31 cellular contexts compared by ENCODE assay signal in the genomic region with DNA sequence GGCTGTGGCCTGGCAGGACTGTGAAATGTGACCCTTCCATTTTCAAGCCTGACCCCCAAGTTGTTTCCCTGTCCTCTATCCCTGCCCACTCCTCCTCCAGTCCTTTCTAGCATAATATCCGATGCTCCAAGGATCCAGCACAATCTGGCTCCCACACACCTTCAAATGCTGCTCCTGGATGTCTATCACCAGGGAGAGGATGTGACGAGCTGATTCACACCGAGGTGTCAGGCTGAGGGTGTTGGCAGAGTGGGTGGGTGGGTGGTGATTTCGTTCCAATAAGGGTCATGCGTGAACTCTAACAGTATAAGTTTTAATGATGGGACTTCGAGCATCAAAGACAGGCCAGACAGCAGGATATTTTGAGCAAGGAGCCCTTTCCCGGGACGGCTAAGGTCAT.
"Had no signal": no experiment of that assay in that cellular context is flagged by ENCODE, and none has a peak within 500 bp of the region (broad histone marks: within the 10 kb centered on the region; RNA-seq: fewer than 3 reads in every experiment).

No MANE protein-coding gene starts in this region.

- H3K27ac Mint-ChIP-seq: activated B cell treated with CpG ODN at 0.5 μM for 24 hours; activated CD4-positive, alpha-beta memory T cell treated with anti-CD3 and anti-CD28 coated beads, Interleukin-2, amount 10 ng/mL, durations not matched to agents 7 days and 5 days; activated CD8-positive, alpha-beta memory T cell treated with anti-CD3 and anti-CD28 coated beads, Interleukin-2, amount 10 ng/mL, durations not matched to agents 7 days and 5 days; activated naive CD8-positive, alpha-beta T cell treated with anti-CD3 and anti-CD28 coated beads, Interleukin-2, amount 10 ng/mL, durations not matched to agents 7 days and 5 days had no signal

- H3K27ac ChIP-seq: body of pancreas, breast epithelium, PC-9, RWPE1, VCaP had no signal

- ATAC-seq: activated CD8-positive, alpha-beta memory T cell treated with anti-CD3 and anti-CD28 coated beads, Interleukin-2, amount 10 ng/mL, durations not matched to agents 7 days and 5 days; body of pancreas had no signal

- H3K4me3 Mint-ChIP-seq: activated B cell treated with CpG ODN at 0.5 μM for 24 hours; activated CD4-positive, alpha-beta memory T cell treated with anti-CD3 and anti-CD28 coated beads, Interleukin-2, amount 10 ng/mL, durations not matched to agents 7 days and 5 days; activated CD8-positive, alpha-beta memory T cell treated with anti-CD3 and anti-CD28 coated beads, Interleukin-2, amount 10 ng/mL, durations not matched to agents 7 days and 5 days; activated naive CD8-positive, alpha-beta T cell treated with anti-CD3 and anti-CD28 coated beads, Interleukin-2, amount 10 ng/mL, durations not matched to agents 7 days and 5 days had no signal

- H3K9me3 Mint-ChIP-seq: activated B cell treated with CpG ODN at 0.5 μM for 24 hours; activated CD4-positive, alpha-beta memory T cell treated with anti-CD3 and anti-CD28 coated beads, Interleukin-2, amount 10 ng/mL, durations not matched to agents 7 days and 5 days; activated naive CD8-positive, alpha-beta T cell treated with anti-CD3 and anti-CD28 coated beads, Interleukin-2, amount 10 ng/mL, durations not matched to agents 7 days and 5 days had no signal

- H3K27me3 Mint-ChIP-seq: activated B cell treated with CpG ODN at 0.5 μM for 24 hours; activated CD4-positive, alpha-beta memory T cell treated with anti-CD3 and anti-CD28 coated beads, Interleukin-2, amount 10 ng/mL, durations not matched to agents 7 days and 5 days; activated CD8-positive, alpha-beta memory T cell treated with anti-CD3 and anti-CD28 coated beads, Interleukin-2, amount 10 ng/mL, durations not matched to agents 7 days and 5 days had no signal

- H3K4me1 Mint-ChIP-seq: activated B cell treated with CpG ODN at 0.5 μM for 24 hours; activated CD4-positive, alpha-beta memory T cell treated with anti-CD3 and anti-CD28 coated beads, Interleukin-2, amount 10 ng/mL, durations not matched to agents 7 days and 5 days; activated CD8-positive, alpha-beta memory T cell treated with anti-CD3 and anti-CD28 coated beads, Interleukin-2, amount 10 ng/mL, durations not matched to agents 7 days and 5 days; activated naive CD8-positive, alpha-beta T cell treated with anti-CD3 and anti-CD28 coated beads, Interleukin-2, amount 10 ng/mL, durations not matched to agents 7 days and 5 days had no signal

- H3K36me3 Mint-ChIP-seq: activated CD8-positive, alpha-beta memory T cell treated with anti-CD3 and anti-CD28 coated beads, Interleukin-2, amount 10 ng/mL, durations not matched to agents 7 days and 5 days; activated naive CD8-positive, alpha-beta T cell treated with anti-CD3 and anti-CD28 coated beads, Interleukin-2, amount 10 ng/mL, durations not matched to agents 7 days and 5 days had no signal

- DNase-seq: activated B cell treated with CpG ODN at 0.5 μM for 24 hours; activated CD4-positive, alpha-beta memory T cell treated with anti-CD3 and anti-CD28 coated beads, Interleukin-2, amount 10 ng/mL, durations not matched to agents 7 days and 5 days; activated CD4-positive, alpha-beta T cell treated with anti-CD3 and anti-CD28 coated beads for 1 hour; activated CD4-positive, alpha-beta T cell treated with anti-CD3 and anti-CD28 coated beads for 48 hours; activated CD8-positive, alpha-beta memory T cell treated with anti-CD3 and anti-CD28 coated beads for 24 hours; activated CD8-positive, alpha-beta memory T cell treated with anti-CD3 and anti-CD28 coated beads, Interleukin-2, amount 10 ng/mL, durations not matched to agents 7 days and 5 days; activated CD8-positive, alpha-beta memory T cell treated with anti-CD3 and anti-CD28 coated beads, Interleukin-2, amount 50 U/mL, for 48 hours; activated effector memory CD4-positive, alpha-beta T cell treated with Interleukin-2 at 50 U/mL for 16 hours; activated naive CD4-positive, alpha-beta T cell treated with anti-CD3 and anti-CD28 coated beads, Interleukin-2, amount 50 U/mL, for 16 hours; activated naive CD8-positive, alpha-beta T cell treated with anti-CD3 and anti-CD28 coated beads, Interleukin-2, amount 10 ng/mL, durations not matched to agents 7 days and 5 days; activated T-cell treated with anti-CD3 and anti-CD28 coated beads, Interleukin-2, amount 50 U/mL, for 48 hours; body of pancreas; NCI-H1092 treated with DMSO at 0.1 percent for 48 hours; NCI-H1417; NCI-H146; NCI-H187; NCI-H2029 treated with DMSO at 0.1 percent for 48 hours; NCI-H2107; NCI-H2171; NCI-H510A; NCI-H526; NCI-H748 treated with DMSO at 0.1 percent for 48 hours; PC-9; Right ventricle myocardium superior; SW 1271; T-helper 1 cell; T-helper 2 cell; T-helper 9 cell had no signal
